24 cellular contexts compared by ENCODE assay signal in the genomic region with DNA sequence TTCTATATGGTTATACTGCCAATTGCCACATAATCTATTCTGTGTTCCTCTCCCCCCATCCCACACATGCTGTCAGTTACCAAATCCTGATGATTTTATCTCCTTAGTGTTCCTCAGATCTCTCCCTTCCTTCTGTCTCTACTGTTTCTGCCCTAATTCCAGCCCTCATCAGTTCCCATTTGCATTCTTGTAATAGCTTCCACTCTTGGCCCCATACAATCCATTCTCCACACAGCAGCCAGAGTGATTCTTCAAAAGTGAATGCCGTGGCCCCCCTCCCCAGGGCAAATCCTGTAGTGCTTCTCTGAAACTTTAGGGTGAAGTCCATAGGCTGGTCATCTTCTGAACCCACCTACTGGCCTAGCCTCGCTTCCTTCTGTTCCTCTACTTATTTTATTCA.
"Had no signal": no experiment of that assay in that cellular context is flagged by ENCODE, and none has a peak within 500 bp of the region (broad histone marks: within the 10 kb centered on the region; RNA-seq: fewer than 3 reads in every experiment).

No MANE protein-coding gene starts in this region.

- H3K27me3 Mint-ChIP-seq: activated CD4-positive, alpha-beta memory T cell treated with anti-CD3 and anti-CD28 coated beads, Interleukin-2, amount 10 ng/mL, durations not matched to agents 7 days and 5 days; activated CD4-positive, alpha-beta T cell treated with anti-CD3 and anti-CD28 coated beads, Interleukin-2, amount 10 ng/mL, durations not matched to agents 24 days and 14 days; stimulated activated naive CD8-positive, alpha-beta T cell treated with anti-CD3 and anti-CD28 coated beads, Interleukin-15, amount 100 ng/mL, for 72 hours had no signal

- H3K9me3 ChIP-seq: esophagus squamous epithelium, tibial artery had no signal

- H3K27ac Mint-ChIP-seq: activated CD4-positive, alpha-beta memory T cell treated with anti-CD3 and anti-CD28 coated beads, Interleukin-2, amount 10 ng/mL, durations not matched to agents 7 days and 5 days; activated CD4-positive, alpha-beta T cell treated with anti-CD3 and anti-CD28 coated beads, Interleukin-2, amount 10 ng/mL, durations not matched to agents 24 days and 14 days; activated naive CD4-positive, alpha-beta T cell treated with anti-CD3 and anti-CD28 coated beads for 36 hours; activated naive CD8-positive, alpha-beta T cell treated with anti-CD3 and anti-CD28 coated beads, Interleukin-2, amount 10 ng/mL, durations not matched to agents 7 days and 5 days; activated T-cell treated with anti-CD3 and anti-CD28 coated beads, Interleukin-2, amount 50 U/mL, for 72 hours; endodermal cell; natural killer cell; stimulated activated effector memory CD8-positive, alpha-beta T cell treated with anti-CD3 and anti-CD28 coated beads, Interleukin-12 subunit alpha, Interleukin-12 subunit beta, amount 100 ng/mL, for 72 hours; stimulated activated naive CD8-positive, alpha-beta T cell treated with anti-CD3 and anti-CD28 coated beads, Interleukin-15, amount 100 ng/mL, for 72 hours; T-helper 2 cell treated with Interferon-gamma antibody and Interleukin-4, amounts not matched to agents 5 μg/mL and 100 μg/mL, for 36 hours had no signal

- DNase-seq: activated CD4-positive, alpha-beta memory T cell treated with anti-CD3 and anti-CD28 coated beads, Interleukin-2, amount 10 ng/mL, durations not matched to agents 7 days and 5 days; activated CD4-positive, alpha-beta T cell treated with anti-CD3 and anti-CD28 coated beads, Interleukin-2, amount 10 ng/mL, durations not matched to agents 24 days and 14 days; activated effector memory CD4-positive, alpha-beta T cell treated with Interleukin-2 at 50 U/mL for 16 hours; activated naive CD4-positive, alpha-beta T cell treated with anti-CD3 and anti-CD28 coated beads for 36 hours; activated naive CD8-positive, alpha-beta T cell treated with anti-CD3 and anti-CD28 coated beads, Interleukin-2, amount 10 ng/mL, durations not matched to agents 7 days and 5 days; activated T-cell treated with anti-CD3 and anti-CD28 coated beads, Interleukin-2, amount 50 U/mL, for 72 hours; amygdala; cerebellar nuclear complex; cortex of kidney; endodermal cell; esophagus squamous epithelium; foreskin keratinocyte; hypothalamus; left colon; natural killer cell; stimulated activated CD4-positive, alpha-beta T cell treated with anti-CD3 and anti-CD28 coated beads, Interleukin-1b, Interleukin-23, amount 100 ng/mL, for 48 hours; stimulated activated naive CD8-positive, alpha-beta T cell treated with anti-CD3 and anti-CD28 coated beads, Interleukin-15, amount 100 ng/mL, for 72 hours; tibial artery had no signal

- H3K4me3 ChIP-seq: esophagus squamous epithelium, lung, skin epidermis, tibial artery had no signal

- H3K4me1 Mint-ChIP-seq: activated CD4-positive, alpha-beta memory T cell treated with anti-CD3 and anti-CD28 coated beads, Interleukin-2, amount 10 ng/mL, durations not matched to agents 7 days and 5 days; activated CD4-positive, alpha-beta T cell treated with anti-CD3 and anti-CD28 coated beads, Interleukin-2, amount 10 ng/mL, durations not matched to agents 24 days and 14 days; activated naive CD8-positive, alpha-beta T cell treated with anti-CD3 and anti-CD28 coated beads, Interleukin-2, amount 10 ng/mL, durations not matched to agents 7 days and 5 days; natural killer cell; stimulated activated effector memory CD8-positive, alpha-beta T cell treated with anti-CD3 and anti-CD28 coated beads, Interleukin-12 subunit alpha, Interleukin-12 subunit beta, amount 100 ng/mL, for 72 hours; stimulated activated naive CD8-positive, alpha-beta T cell treated with anti-CD3 and anti-CD28 coated beads, Interleukin-15, amount 100 ng/mL, for 72 hours had no signal

- H3K36me3 Mint-ChIP-seq: activated naive CD8-positive, alpha-beta T cell treated with anti-CD3 and anti-CD28 coated beads, Interleukin-2, amount 10 ng/mL, durations not matched to agents 7 days and 5 days; natural killer cell; stimulated activated effector memory CD8-positive, alpha-beta T cell treated with anti-CD3 and anti-CD28 coated beads, Interleukin-12 subunit alpha, Interleukin-12 subunit beta, amount 100 ng/mL, for 72 hours had no signal

- H3K4me1 ChIP-seq: esophagus squamous epithelium, foreskin keratinocyte had no signal

- H3K27ac ChIP-seq: esophagus squamous epithelium, foreskin keratinocyte, skin epidermis, tibial artery, VCaP had no signal

- H3K4me3 Mint-ChIP-seq: activated CD4-positive, alpha-beta memory T cell treated with anti-CD3 and anti-CD28 coated beads, Interleukin-2, amount 10 ng/mL, durations not matched to agents 7 days and 5 days; activated CD4-positive, alpha-beta T cell treated with anti-CD3 and anti-CD28 coated beads, Interleukin-2, amount 10 ng/mL, durations not matched to agents 24 days and 14 days; activated naive CD4-positive, alpha-beta T cell treated with anti-CD3 and anti-CD28 coated beads for 36 hours; activated naive CD8-positive, alpha-beta T cell treated with anti-CD3 and anti-CD28 coated beads, Interleukin-2, amount 10 ng/mL, durations not matched to agents 7 days and 5 days; activated T-cell treated with anti-CD3 and anti-CD28 coated beads, Interleukin-2, amount 50 U/mL, for 72 hours; endodermal cell; natural killer cell; stimulated activated effector memory CD8-positive, alpha-beta T cell treated with anti-CD3 and anti-CD28 coated beads, Interleukin-12 subunit alpha, Interleukin-12 subunit beta, amount 100 ng/mL, for 72 hours; stimulated activated naive CD8-positive, alpha-beta T cell treated with anti-CD3 and anti-CD28 coated beads, Interleukin-15, amount 100 ng/mL, for 72 hours; T-helper 2 cell treated with Interferon-gamma antibody and Interleukin-4, amounts not matched to agents 5 μg/mL and 100 μg/mL, for 36 hours had no signal

- ATAC-seq: activated CD4-positive, CD25-positive, alpha-beta regulatory T cell treated with anti-CD3 and anti-CD28 coated beads, Interleukin-2, amount 50 U/mL, for 24 hours; activated T-cell treated with anti-CD3 and anti-CD28 coated beads, Interleukin-2, amount 50 U/mL, for 72 hours; foreskin keratinocyte; left colon; natural killer cell; stimulated activated effector memory CD8-positive, alpha-beta T cell treated with anti-CD3 and anti-CD28 coated beads, Interleukin-12 subunit alpha, Interleukin-12 subunit beta, amount 100 ng/mL, for 72 hours; stimulated activated naive CD8-positive, alpha-beta T cell treated with anti-CD3 and anti-CD28 coated beads, Interleukin-15, amount 100 ng/mL, for 72 hours had no signal

- H3K36me3 ChIP-seq: esophagus squamous epithelium had no signal

- H3K27me3 ChIP-seq: esophagus squamous epithelium, foreskin keratinocyte, tibial artery had no signal
